18 cellular contexts compared by ENCODE assay signal in the genomic region with DNA sequence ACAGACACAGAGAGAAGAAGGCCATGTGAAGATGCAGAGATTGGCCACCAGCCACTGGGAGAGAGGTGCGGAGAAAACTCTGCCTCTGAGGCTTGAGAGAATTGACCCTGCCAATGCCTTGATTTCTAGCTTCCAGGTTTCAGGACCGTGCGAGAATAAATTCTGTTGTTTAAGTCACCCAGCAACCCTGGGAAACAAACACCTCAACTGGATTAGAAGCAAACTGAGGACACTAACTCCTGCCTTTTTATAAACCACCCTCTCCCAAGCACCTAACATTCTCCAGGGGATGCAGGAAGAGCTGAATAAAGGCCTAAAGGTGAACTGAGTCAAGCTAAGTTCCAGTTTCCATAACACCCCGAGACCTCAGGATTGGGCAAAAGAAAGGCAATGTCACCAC.
DNase-seq lines count a peak whose midpoint lies in the region; ATAC-seq and TF ChIP-seq lines count a peak whose summit lies in the region.
"Had no signal": no experiment of that assay in that cellular context is flagged by ENCODE, and none has a peak within 500 bp of the region (broad histone marks: within the 10 kb centered on the region; RNA-seq: fewer than 3 reads in every experiment).

No MANE protein-coding gene starts in this region.

- TF ChIP-seq CTCF in left ventricle myocardium inferior (IDR thresholded peaks at IDR 0.05; ENCODE audit: borderline replicate concordance) (no peak), coronary artery (IDR thresholded peaks at IDR 0.05) (no peak)

- ATAC-seq in Right ventricle myocardium superior (ENCODE audit: poor library complexity) (peak; percentile 43), left lobe of liver (no peak), HG03571 (IDR thresholded peaks at IDR 0.05; ENCODE audit: unreplicated experiment) (no peak)
- ATAC-seq: A549; CD8-positive, alpha-beta T cell had no signal

- H3K27ac ChIP-seq in left ventricle myocardium inferior (replicated peaks), result no peak overlapping the region
- H3K27ac ChIP-seq in coronary artery, result no peak overlapping the region
- H3K27ac ChIP-seq: 22Rv1; BLaER1 treated with 17β-estradiol and CSF1 and Interleukin-3, amounts not matched to agents 10 nM and 100 nM; C4-2B had no signal

- H3K9me3 ChIP-seq in left ventricle myocardium inferior (replicated peaks), result no peaks in the 10 kb centered on the region
- H3K9me3 ChIP-seq: A549, Caco-2 had no signal

- H3K4me1 ChIP-seq in left ventricle myocardium inferior, result no peaks in the 10 kb centered on the region
- H3K4me1 ChIP-seq: A549; BLaER1 treated with 17β-estradiol and CSF1 and Interleukin-3, amounts not matched to agents 10 nM and 100 nM; Caco-2 had no signal

- peaks cover 9% of the 10 kb centered on the region for H3K27me3 ChIP-seq in left ventricle myocardium inferior (ENCODE audit: low read depth)
- H3K27me3 ChIP-seq: BLaER1 treated with 17β-estradiol and CSF1 and Interleukin-3, amounts not matched to agents 10 nM and 100 nM had no signal

- intact Hi-C loops in Right ventricle myocardium superior (cut with DNase I), result loop anchor here (5.0 to 10.0 kb wide), 2 partner anchors 35 to 82 kb away; no protein-coding TSS in a partner anchor
- intact Hi-C loops in left ventricle myocardium inferior (cut with micrococcal nuclease), result no loop called here

- DNase-seq in NCI-H82 (lab: John Stamatoyannopoulos, UW), result peak; percentile 7
- DNase-seq in NCI-H82 treated with DMSO at 0.1 percent for 48 hours (lab: John Stamatoyannopoulos, UW; ENCODE audit: unreplicated experiment), result no peak
- DNase-seq in Right ventricle myocardium superior, result no peak
- no peak for DNase-seq in left ventricle myocardium inferior
- peak; percentile 17 for DNase-seq in coronary artery (ENCODE audit: low spot score)
- peak; percentile 2 for DNase-seq in left lobe of liver (ENCODE audit: low spot score)
- DNase-seq: AML-193; Calu3; CD4-positive, alpha-beta T cell; CD8-positive, alpha-beta T cell; DMS79 treated with DMSO at 0.1 percent for 48 hours; GF-D8 had no signal

- no peaks in the 10 kb centered on the region for H3K36me3 ChIP-seq in left ventricle myocardium inferior
- H3K36me3 ChIP-seq: BLaER1 treated with 17β-estradiol and CSF1 and Interleukin-3, amounts not matched to agents 10 nM and 100 nM had no signal

- H3K4me3 ChIP-seq in left ventricle myocardium inferior (no peak overlapping the region), coronary artery (no peak overlapping the region)
- H3K4me3 ChIP-seq: A549; BLaER1 treated with 17β-estradiol and CSF1 and Interleukin-3, amounts not matched to agents 10 nM and 100 nM had no signal

Comparison
In these comparisons a context has a peak if more than half of its experiments do, and no peak if none do; other contexts are left out.
1. DNase-seq: peak in NCI-H82 (single experiment), coronary artery (single experiment) and left lobe of liver (single experiment); none in NCI-H82 treated with DMSO at 0.1 percent for 48 hours (single experiment), Right ventricle myocardium superior (single experiment) and left ventricle myocardium inferior (single experiment).